10 cellular contexts compared by ENCODE assay signal in the genomic region with DNA sequence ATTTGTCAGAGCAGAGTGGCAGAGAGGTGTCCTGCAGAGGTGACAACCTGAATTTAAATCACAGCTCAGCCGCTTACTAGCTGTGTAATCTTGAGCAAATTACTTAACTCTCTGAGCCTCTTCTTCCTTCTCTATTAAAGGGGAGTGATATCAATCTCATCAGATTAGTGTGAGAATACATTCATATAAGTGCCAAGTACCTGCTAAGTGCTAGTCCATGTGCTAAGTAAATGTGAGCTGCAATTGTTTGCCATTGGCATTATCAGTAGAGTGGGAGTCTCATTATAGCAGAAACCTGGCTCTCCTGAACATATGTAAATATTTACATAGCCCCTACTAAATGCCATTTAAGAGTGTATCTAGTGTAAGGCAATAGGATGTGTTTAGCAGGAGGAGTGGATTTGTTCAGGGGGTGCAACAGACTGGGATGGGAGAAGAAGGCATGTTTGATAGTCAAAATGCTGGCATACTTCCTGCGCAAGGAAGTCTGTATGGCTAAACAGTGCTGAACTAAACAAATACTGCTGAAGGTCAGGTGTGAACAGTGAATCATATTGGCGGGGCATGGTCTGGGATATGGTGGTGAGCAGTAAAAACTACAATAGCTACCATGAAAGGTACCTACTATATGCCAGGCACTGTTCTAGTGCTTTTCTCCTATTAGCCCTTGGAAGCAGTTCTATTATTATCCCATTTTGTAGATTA.
DNase-seq lines count a peak whose midpoint lies in the region; ATAC-seq and TF ChIP-seq lines count a peak whose summit lies in the region.
"Had no signal": no experiment of that assay in that cellular context is flagged by ENCODE, and none has a peak within 500 bp of the region (broad histone marks: within the 10 kb centered on the region; RNA-seq: fewer than 3 reads in every experiment).

No MANE protein-coding gene starts in this region.

- H3K4me3 ChIP-seq in CD8-positive, alpha-beta memory T cell (ENCODE audit: low read length), result no peak overlapping the region
- H3K4me3 ChIP-seq in muscle layer of duodenum (ENCODE audit: low read depth in 1 of 2, low read length in 2 of 2) (no peak overlapping the region), left ventricle myocardium inferior (no peak overlapping the region), esophagus muscularis mucosa (no peak overlapping the region)
- H3K4me3 ChIP-seq: gastroesophageal sphincter had no signal

- CTCF ChIA-PET in CD8-positive, alpha-beta memory T cell (lab: Charles Lee), result interaction anchor here (1.4 to 4.0 kb wide), 3 partner anchors 29 to 145 kb away, joined by 3 to 47 read pairs (median 8); partner anchors contain the start of gene IQGAP2

- H3K9me3 ChIP-seq in CD8-positive, alpha-beta memory T cell (ENCODE audit: low read length), result no peaks in the 10 kb centered on the region
- H3K9me3 ChIP-seq in muscle layer of duodenum (ENCODE audit: control insufficient read depth in 1 of 2, low read length in 2 of 2), result no peaks in the 10 kb centered on the region
- no peaks in the 10 kb centered on the region for H3K9me3 ChIP-seq in left ventricle myocardium inferior (replicated peaks)
- no peaks in the 10 kb centered on the region for H3K9me3 ChIP-seq in esophagus muscularis mucosa
- H3K9me3 ChIP-seq: gastroesophageal sphincter had no signal

- 94% methylated on average over 3 of the region's 3 CpGs for WGBS in esophagus muscularis mucosa

- peak overlapping the region in 6 of 7 donors; percentile 9 to 82 (median 72) for H3K4me3 Mint-ChIP-seq in CD8-positive, alpha-beta memory T cell

- TF ChIP-seq POLR2A in esophagus muscularis mucosa (IDR thresholded peaks at IDR 0.05; ENCODE audit: low read depth), result no peak

- TF ChIP-seq CTCF in VCaP (conservative IDR thresholded peaks at IDR 0.05), result no peak
- TF ChIP-seq CTCF in left ventricle myocardium inferior (IDR thresholded peaks at IDR 0.05; ENCODE audit: borderline replicate concordance), result no peak
- no peak for TF ChIP-seq CTCF in esophagus muscularis mucosa (IDR thresholded peaks at IDR 0.05)

- H3K27me3 ChIP-seq in CD8-positive, alpha-beta memory T cell (ENCODE audit: insufficient read depth, low read length, poor library complexity, severe bottlenecking), result no peaks in the 10 kb centered on the region
- H3K27me3 ChIP-seq in muscle layer of duodenum (ENCODE audit: low read depth, low read length) (no peaks in the 10 kb centered on the region), left ventricle myocardium inferior (ENCODE audit: low read depth) (peaks cover 11% of the 10 kb centered on the region), esophagus muscularis mucosa (no peaks in the 10 kb centered on the region)
- H3K27me3 ChIP-seq: gastroesophageal sphincter had no signal

- peaks cover 46% of the 10 kb centered on the region for H3K4me1 ChIP-seq in CD8-positive, alpha-beta memory T cell (ENCODE audit: insufficient read depth, low read length)
- H3K4me1 ChIP-seq in muscle layer of duodenum (ENCODE audit: control insufficient read depth in 1 of 2, insufficient read depth in 2 of 2, low read length in 2 of 2) (peaks cover 6 to 25% of the 10 kb centered on the region in 2 donors), left ventricle myocardium inferior (no peaks in the 10 kb centered on the region), esophagus muscularis mucosa (peaks cover 0 to 10% (median 5%) of the 10 kb centered on the region in 4 donors)

- TF ChIP-seq EP300 in esophagus muscularis mucosa (IDR thresholded peaks at IDR 0.05), result no peak

- no peak overlapping the region for H3K27ac ChIP-seq in CD8-positive, alpha-beta memory T cell (ENCODE audit: low read depth, low read length)
- peak overlapping the region; percentile 71 for H3K27ac ChIP-seq in VCaP
- peak overlapping the region; percentile 79 for H3K27ac ChIP-seq in muscle layer of duodenum (ENCODE audit: low read length)
- no peak overlapping the region for H3K27ac ChIP-seq in left ventricle myocardium inferior (replicated peaks)
- H3K27ac ChIP-seq in esophagus muscularis mucosa (replicated peaks in 1 of 4), result peak overlapping the region in 1 of 4 donors; percentile 44

- H3K9me3 Mint-ChIP-seq in CD8-positive, alpha-beta memory T cell, result no peaks in the 10 kb centered on the region

- peaks cover 68 to 84% (median 83%) of the 10 kb centered on the region in 3 donors for H3K4me1 Mint-ChIP-seq in CD8-positive, alpha-beta memory T cell

- ATAC-seq in HG03175 (IDR thresholded peaks at IDR 0.05; ENCODE audit: unreplicated experiment), result peak; percentile 6
- ATAC-seq in GM18870 (IDR thresholded peaks at IDR 0.05; ENCODE audit: unreplicated experiment), result no peak
- ATAC-seq: gastroesophageal sphincter had no signal

- POLR2A ChIA-PET in CD8-positive, alpha-beta memory T cell (lab: Charles Lee), result interaction anchor here (0.5 to 2.4 kb wide), 2 partner anchors 145 to 239 kb away, joined by 3 to 29 read pairs; partner anchors contain the start of gene IQGAP2

- no peak for DNase-seq in CD8-positive, alpha-beta memory T cell
- DNase-seq in left ventricle myocardium inferior, result no peak
- no peak for DNase-seq in esophagus muscularis mucosa (ENCODE audit: extremely low spot score)
- DNase-seq: DMS79 treated with DMSO at 0.1 percent for 48 hours, NCI-H774 had no signal

- no peaks in the 10 kb centered on the region for H3K36me3 ChIP-seq in CD8-positive, alpha-beta memory T cell (ENCODE audit: insufficient read depth, low read length)
- no peaks in the 10 kb centered on the region for H3K36me3 ChIP-seq in muscle layer of duodenum (ENCODE audit: control insufficient read depth in 1 of 2, insufficient read depth in 2 of 2, low read length in 2 of 2)
- H3K36me3 ChIP-seq in left ventricle myocardium inferior, result no peaks in the 10 kb centered on the region
- H3K36me3 ChIP-seq in esophagus muscularis mucosa, result no peaks in the 10 kb centered on the region
- H3K36me3 ChIP-seq: gastroesophageal sphincter had no signal

- H3K27ac Mint-ChIP-seq in CD8-positive, alpha-beta memory T cell, result peak overlapping the region; percentile 84 to 98 (median 94)

- H3K36me3 Mint-ChIP-seq in CD8-positive, alpha-beta memory T cell, result peaks cover 0 to 9% (median 6%) of the 10 kb centered on the region in 3 donors

- intact Hi-C loops in left ventricle myocardium inferior (cut with micrococcal nuclease) (no loop called here), esophagus muscularis mucosa (cut with DNase I) (no loop called here)

- H3K27me3 Mint-ChIP-seq in CD8-positive, alpha-beta memory T cell, result no peaks in the 10 kb centered on the region

Comparison
In these comparisons a context has a peak if more than half of its experiments do, and no peak if none do; other contexts are left out.
1. H3K27ac ChIP-seq: peak in VCaP (single experiment) and muscle layer of duodenum (single experiment); none in CD8-positive, alpha-beta memory T cell (single experiment) and left ventricle myocardium inferior (single experiment).